1 cellular context compared by ENCODE assay signal in the genomic region with DNA sequence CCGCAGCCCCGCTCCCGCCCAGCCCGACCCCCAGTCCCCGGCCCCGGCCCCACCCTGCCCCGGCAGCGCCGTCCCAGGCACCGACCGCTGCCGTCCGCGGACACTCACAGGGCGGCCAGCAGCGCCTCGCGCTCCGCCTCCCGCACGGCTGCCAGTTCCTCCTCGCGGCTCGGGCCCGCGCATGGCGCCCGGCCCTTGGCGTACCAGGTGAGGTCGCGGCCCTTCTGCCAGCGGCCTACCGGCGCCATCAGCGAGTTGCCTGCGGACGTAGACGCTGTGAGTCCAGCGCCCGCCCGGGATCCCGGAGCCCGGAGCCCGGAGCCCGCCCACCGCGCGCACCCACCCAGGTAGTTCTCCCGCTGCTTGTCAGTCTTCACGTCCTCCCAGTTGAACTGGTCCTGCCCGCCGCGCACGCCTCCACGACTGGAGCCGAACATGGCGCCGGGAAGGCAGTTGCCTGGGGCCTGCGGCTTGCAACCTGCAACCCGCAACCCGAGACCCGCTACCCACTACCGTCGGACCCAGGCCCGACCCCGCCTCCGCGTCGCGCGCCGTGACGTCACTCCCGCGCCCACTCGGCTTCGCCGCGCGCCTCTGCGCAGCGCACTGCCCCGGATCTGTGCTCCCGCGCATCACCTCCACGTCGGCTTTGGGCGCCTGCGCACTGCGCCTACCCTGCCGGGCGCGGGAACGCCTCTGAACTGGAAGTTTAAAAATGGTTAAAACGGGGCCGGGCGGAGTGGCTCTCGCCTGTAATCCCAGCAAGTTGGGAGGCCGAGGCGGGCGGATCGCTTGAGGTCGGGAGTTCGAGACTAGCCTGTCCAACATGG.
A peak's percentile ranks its signal among the peaks of the same experiment; 100 is the strongest.
TF ChIP-seq lines count a peak whose summit lies in the region.

A gene (minus strand): TSS at position 535 of the 830 bp plus-strand sequence. CDS start 98 bp downstream, at position 437.

TF ChIP-seq in K562, 482 proteins besides CTCF, POLR2A, EP300 and RAD21 (continued from another document):
- TF ChIP-seq, protein P1, sequence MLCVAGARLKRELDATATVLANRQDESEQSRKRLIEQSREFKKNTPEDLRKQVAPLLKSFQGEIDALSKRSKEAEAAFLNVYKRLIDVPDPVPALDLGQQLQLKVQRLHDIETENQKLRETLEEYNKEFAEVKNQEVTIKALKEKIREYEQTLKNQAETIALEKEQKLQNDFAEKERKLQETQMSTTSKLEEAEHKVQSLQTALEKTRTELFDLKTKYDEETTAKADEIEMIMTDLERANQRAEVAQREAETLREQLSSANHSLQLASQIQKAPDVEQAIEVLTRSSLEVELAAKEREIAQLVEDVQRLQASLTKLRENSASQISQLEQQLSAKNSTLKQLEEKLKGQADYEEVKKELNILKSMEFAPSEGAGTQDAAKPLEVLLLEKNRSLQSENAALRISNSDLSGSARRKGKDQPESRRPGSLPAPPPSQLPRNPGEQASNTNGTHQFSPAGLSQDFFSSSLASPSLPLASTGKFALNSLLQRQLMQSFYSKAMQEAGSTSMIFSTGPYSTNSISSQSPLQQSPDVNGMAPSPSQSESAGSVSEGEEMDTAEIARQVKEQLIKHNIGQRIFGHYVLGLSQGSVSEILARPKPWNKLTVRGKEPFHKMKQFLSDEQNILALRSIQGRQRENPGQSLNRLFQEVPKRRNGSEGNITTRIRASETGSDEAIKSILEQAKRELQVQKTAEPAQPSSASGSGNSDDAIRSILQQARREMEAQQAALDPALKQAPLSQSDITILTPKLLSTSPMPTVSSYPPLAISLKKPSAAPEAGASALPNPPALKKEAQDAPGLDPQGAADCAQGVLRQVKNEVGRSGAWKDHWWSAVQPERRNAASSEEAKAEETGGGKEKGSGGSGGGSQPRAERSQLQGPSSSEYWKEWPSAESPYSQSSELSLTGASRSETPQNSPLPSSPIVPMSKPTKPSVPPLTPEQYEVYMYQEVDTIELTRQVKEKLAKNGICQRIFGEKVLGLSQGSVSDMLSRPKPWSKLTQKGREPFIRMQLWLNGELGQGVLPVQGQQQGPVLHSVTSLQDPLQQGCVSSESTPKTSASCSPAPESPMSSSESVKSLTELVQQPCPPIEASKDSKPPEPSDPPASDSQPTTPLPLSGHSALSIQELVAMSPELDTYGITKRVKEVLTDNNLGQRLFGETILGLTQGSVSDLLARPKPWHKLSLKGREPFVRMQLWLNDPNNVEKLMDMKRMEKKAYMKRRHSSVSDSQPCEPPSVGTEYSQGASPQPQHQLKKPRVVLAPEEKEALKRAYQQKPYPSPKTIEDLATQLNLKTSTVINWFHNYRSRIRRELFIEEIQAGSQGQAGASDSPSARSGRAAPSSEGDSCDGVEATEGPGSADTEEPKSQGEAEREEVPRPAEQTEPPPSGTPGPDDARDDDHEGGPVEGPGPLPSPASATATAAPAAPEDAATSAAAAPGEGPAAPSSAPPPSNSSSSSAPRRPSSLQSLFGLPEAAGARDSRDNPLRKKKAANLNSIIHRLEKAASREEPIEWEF (CRISPR knock-in tag; IDR thresholded peaks at IDR 0.05), result no peak
- TF ChIP-seq SIN3A (IDR thresholded peaks at IDR 0.05; ENCODE audit: borderline replicate concordance in 2 of 2, control insufficient read depth in 1 of 2, low read depth in 2 of 2, low read length in 2 of 2) (peak; percentile 75 to 95), ZNF124 (CRISPR knock-in tag; IDR thresholded peaks at IDR 0.05) (no peak), MBD2 (IDR thresholded peaks at IDR 0.05; ENCODE audit: borderline replicate concordance, low read depth) (peak; percentile 72; the same call in 1 of the 2 replicates), EGR1 (conservative IDR thresholded peaks at IDR 0.05) (peak; percentile 93), ATF7 (IDR thresholded peaks at IDR 0.05) (peak; percentile 98)
- TF ChIP-seq, protein P2, sequence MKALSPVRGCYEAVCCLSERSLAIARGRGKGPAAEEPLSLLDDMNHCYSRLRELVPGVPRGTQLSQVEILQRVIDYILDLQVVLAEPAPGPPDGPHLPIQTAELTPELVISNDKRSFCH (CRISPR knock-in tag; IDR thresholded peaks at IDR 0.05), result no peak
- TF ChIP-seq, protein P2 (tag; IDR thresholded peaks at IDR 0.05), result peak; percentile 32; the same call in 1 of the 2 replicates
- TF ChIP-seq, protein P3, sequence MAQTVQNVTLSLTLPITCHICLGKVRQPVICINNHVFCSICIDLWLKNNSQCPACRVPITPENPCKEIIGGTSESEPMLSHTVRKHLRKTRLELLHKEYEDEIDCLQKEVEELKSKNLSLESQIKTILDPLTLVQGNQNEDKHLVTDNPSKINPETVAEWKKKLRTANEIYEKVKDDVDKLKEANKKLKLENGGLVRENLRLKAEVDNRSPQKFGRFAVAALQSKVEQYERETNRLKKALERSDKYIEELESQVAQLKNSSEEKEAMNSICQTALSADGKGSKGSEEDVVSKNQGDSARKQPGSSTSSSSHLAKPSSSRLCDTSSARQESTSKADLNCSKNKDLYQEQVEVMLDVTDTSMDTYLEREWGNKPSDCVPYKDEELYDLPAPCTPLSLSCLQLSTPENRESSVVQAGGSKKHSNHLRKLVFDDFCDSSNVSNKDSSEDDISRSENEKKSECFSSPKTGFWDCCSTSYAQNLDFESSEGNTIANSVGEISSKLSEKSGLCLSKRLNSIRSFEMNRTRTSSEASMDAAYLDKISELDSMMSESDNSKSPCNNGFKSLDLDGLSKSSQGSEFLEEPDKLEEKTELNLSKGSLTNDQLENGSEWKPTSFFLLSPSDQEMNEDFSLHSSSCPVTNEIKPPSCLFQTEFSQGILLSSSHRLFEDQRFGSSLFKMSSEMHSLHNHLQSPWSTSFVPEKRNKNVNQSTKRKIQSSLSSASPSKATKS (CRISPR knock-in tag; IDR thresholded peaks at IDR 0.05), result no peak
